Comparison of ENCODE assay signal across 8 cellular contexts in genomic region chr11:83193315-83194283, GRCh38. TPM values are rescaled to one million over a fixed set of nuclear protein-coding genes. Genes with fewer than 3 reads are reported as not detected.
A peak's percentile ranks its signal among the peaks of the same experiment; 100 is the strongest.
DNase-seq lines count a peak whose midpoint lies in the region; ATAC-seq and TF ChIP-seq lines count a peak whose summit lies in the region.

Gene ANKRD42 (plus strand): TSS chr11:83193712. CDS start chr11:83194671, 959 bp downstream.

- no peaks in the 10 kb centered on the region for H3K27me3 Mint-ChIP-seq in activated CD8-positive, alpha-beta memory T cell treated with anti-CD3 and anti-CD28 coated beads, Interleukin-2, amount 10 ng/mL, durations not matched to agents 7 days and 5 days
- H3K27me3 Mint-ChIP-seq in endodermal cell (ENCODE audit: insufficient read depth) = no peaks in the 10 kb centered on the region

- peaks cover 40% of the 10 kb centered on the region for H3K36me3 ChIP-seq in endodermal cell (ENCODE audit: control insufficient read depth, insufficient read depth, low read length)

- no peaks in the 10 kb centered on the region for H3K9me3 ChIP-seq in endodermal cell (ENCODE audit: control insufficient read depth, low read length)

- peak within 1 kb of the TSS; percentile 97 for H3K27ac Mint-ChIP-seq in activated CD8-positive, alpha-beta memory T cell treated with anti-CD3 and anti-CD28 coated beads, Interleukin-2, amount 10 ng/mL, durations not matched to agents 7 days and 5 days
- H3K27ac Mint-ChIP-seq in endodermal cell = peak within 1 kb of the TSS; percentile 95

- 0 to 1% methylated on average over 46 to 67 of the region's 67 CpGs for WGBS in endodermal cell (ENCODE audit: insufficient coverage in 1 of 2, insufficient read length in 1 of 2), 2 experiments

- ATAC-seq in activated CD8-positive, alpha-beta memory T cell treated with anti-CD3 and anti-CD28 coated beads, Interleukin-2, amount 10 ng/mL, durations not matched to agents 7 days and 5 days = peak; percentile 82

- H3K27me3 ChIP-seq in endodermal cell (ENCODE audit: control insufficient read depth, insufficient read depth, low read length, poor library complexity, severe bottlenecking) = no peaks in the 10 kb centered on the region

- H3K27ac ChIP-seq in endodermal cell (ENCODE audit: low read depth, low read length) = peak within 1 kb of the TSS; percentile 74

- DNase-seq in COLO668 (lab: John Stamatoyannopoulos, UW; ENCODE audit: unreplicated experiment) (peak; percentile 91), GM20000 (ENCODE audit: low spot score) (peak; percentile 87), HT-29 (ENCODE audit: low spot score) (peak; percentile 98), NOMO-1 (lab: John Stamatoyannopoulos, UW; ENCODE audit: unreplicated experiment in 2 of 2) (peak; percentile 85 to 87), endodermal cell (peak; percentile 96), mesenteric fat pad (ENCODE audit: low spot score) (peak; percentile 95)
- DNase-seq in activated CD8-positive, alpha-beta memory T cell treated with anti-CD3 and anti-CD28 coated beads, Interleukin-2, amount 10 ng/mL, durations not matched to agents 7 days and 5 days = peak; percentile 92
- peak; percentile 58 for DNase-seq in stimulated activated CD8-positive, alpha-beta memory T cell treated with anti-CD3 and anti-CD28 coated beads, Interleukin-15, amount 100 ng/mL, for 24 hours (ENCODE audit: low read depth)

- H3K4me3 Mint-ChIP-seq in activated CD8-positive, alpha-beta memory T cell treated with anti-CD3 and anti-CD28 coated beads, Interleukin-2, amount 10 ng/mL, durations not matched to agents 7 days and 5 days = peak within 1 kb of the TSS; percentile 98
- H3K4me3 Mint-ChIP-seq in endodermal cell = peak within 1 kb of the TSS; percentile 90

- TF ChIP-seq CTCF in GM20000 (IDR thresholded peaks at IDR 0.05; ENCODE audit: extremely low read depth, missing control alignments) (no peak), endodermal cell (conservative IDR thresholded peaks at IDR 0.05) (no peak)

- no peaks in the 10 kb centered on the region for H3K9me3 Mint-ChIP-seq in activated CD8-positive, alpha-beta memory T cell treated with anti-CD3 and anti-CD28 coated beads, Interleukin-2, amount 10 ng/mL, durations not matched to agents 7 days and 5 days (ENCODE audit: low read depth)
- H3K9me3 Mint-ChIP-seq in endodermal cell = no peaks in the 10 kb centered on the region

- peaks cover 34% of the 10 kb centered on the region for H3K4me1 Mint-ChIP-seq in activated CD8-positive, alpha-beta memory T cell treated with anti-CD3 and anti-CD28 coated beads, Interleukin-2, amount 10 ng/mL, durations not matched to agents 7 days and 5 days
- H3K4me1 Mint-ChIP-seq in endodermal cell = peaks cover 27% of the 10 kb centered on the region

- H3K36me3 Mint-ChIP-seq in activated CD8-positive, alpha-beta memory T cell treated with anti-CD3 and anti-CD28 coated beads, Interleukin-2, amount 10 ng/mL, durations not matched to agents 7 days and 5 days = peaks cover 13% of the 10 kb centered on the region
- peaks cover 25% of the 10 kb centered on the region for H3K36me3 Mint-ChIP-seq in endodermal cell (ENCODE audit: low read depth)

- H3K4me3 ChIP-seq in endodermal cell (ENCODE audit: low read length) = peak within 1 kb of the TSS; percentile 100

- peaks cover 6% of the 10 kb centered on the region for H3K4me1 ChIP-seq in endodermal cell (ENCODE audit: control insufficient read depth, insufficient read depth, low read length)

- CTCF ChIA-PET in activated CD8-positive, alpha-beta memory T cell treated with anti-CD3 and anti-CD28 coated beads, Interleukin-2, amount 10 ng/mL, durations not matched to agents 7 days and 5 days (lab: Charles Lee) = interaction anchor here (1.3 to 2.5 kb wide), 3 partner anchors 9 to 293 kb away, joined by 3 to 12 read pairs (median 3); partner anchors contain the start of gene PRCP

- H3K9ac ChIP-seq in endodermal cell (ENCODE audit: extremely low read depth, low read length, poor library complexity, severe bottlenecking) = peak within 1 kb of the TSS; percentile 96

RNA-seq across cellular contexts. Expression of gene ANKRD42, which starts in this region (rescaled TPM):
- total RNA-seq in HT-29 (2014; rRNA removed; shearing (Covaris generic)) = 4.6 and 6.2 TPM in 2 replicates
- 1 to 10 TPM; 1.6 to 1.9 TPM for total RNA-seq in activated CD8-positive, alpha-beta memory T cell treated with anti-CD3 and anti-CD28 coated beads, Interleukin-2, amount 10 ng/mL, durations not matched to agents 7 days and 5 days
- total RNA-seq in endodermal cell (10 to 100 TPM; 11.1 to 11.4 TPM), mesenteric fat pad (9.2 TPM)
- polyA plus RNA-seq in endodermal cell (2013, experiment 1 of 2) = 5.3 TPM
- polyA plus RNA-seq in endodermal cell (2013, experiment 2 of 2) = 6.7 TPM

Comparison
In these comparisons a context has a peak if more than half of its experiments do, and no peak if none do; other contexts are left out.
1. Peak in every context shown above with its lines: DNase-seq, ATAC-seq, H3K4me3 ChIP-seq and H3K27ac ChIP-seq.